ENCODE assay signal across 2 cellular contexts in genomic region chr7:12228024-12228423, GRCh38.
TF ChIP-seq lines count a peak whose summit lies in the region.

No MANE protein-coding gene starts in this region.

TF ChIP-seq in HepG2, 621 proteins besides CTCF, POLR2A, EP300 and RAD21:
- no peak for TF ChIP-seq FOXM1 (CRISPR knock-in tag; IDR thresholded peaks at IDR 0.05)
- TF ChIP-seq, protein P1, sequence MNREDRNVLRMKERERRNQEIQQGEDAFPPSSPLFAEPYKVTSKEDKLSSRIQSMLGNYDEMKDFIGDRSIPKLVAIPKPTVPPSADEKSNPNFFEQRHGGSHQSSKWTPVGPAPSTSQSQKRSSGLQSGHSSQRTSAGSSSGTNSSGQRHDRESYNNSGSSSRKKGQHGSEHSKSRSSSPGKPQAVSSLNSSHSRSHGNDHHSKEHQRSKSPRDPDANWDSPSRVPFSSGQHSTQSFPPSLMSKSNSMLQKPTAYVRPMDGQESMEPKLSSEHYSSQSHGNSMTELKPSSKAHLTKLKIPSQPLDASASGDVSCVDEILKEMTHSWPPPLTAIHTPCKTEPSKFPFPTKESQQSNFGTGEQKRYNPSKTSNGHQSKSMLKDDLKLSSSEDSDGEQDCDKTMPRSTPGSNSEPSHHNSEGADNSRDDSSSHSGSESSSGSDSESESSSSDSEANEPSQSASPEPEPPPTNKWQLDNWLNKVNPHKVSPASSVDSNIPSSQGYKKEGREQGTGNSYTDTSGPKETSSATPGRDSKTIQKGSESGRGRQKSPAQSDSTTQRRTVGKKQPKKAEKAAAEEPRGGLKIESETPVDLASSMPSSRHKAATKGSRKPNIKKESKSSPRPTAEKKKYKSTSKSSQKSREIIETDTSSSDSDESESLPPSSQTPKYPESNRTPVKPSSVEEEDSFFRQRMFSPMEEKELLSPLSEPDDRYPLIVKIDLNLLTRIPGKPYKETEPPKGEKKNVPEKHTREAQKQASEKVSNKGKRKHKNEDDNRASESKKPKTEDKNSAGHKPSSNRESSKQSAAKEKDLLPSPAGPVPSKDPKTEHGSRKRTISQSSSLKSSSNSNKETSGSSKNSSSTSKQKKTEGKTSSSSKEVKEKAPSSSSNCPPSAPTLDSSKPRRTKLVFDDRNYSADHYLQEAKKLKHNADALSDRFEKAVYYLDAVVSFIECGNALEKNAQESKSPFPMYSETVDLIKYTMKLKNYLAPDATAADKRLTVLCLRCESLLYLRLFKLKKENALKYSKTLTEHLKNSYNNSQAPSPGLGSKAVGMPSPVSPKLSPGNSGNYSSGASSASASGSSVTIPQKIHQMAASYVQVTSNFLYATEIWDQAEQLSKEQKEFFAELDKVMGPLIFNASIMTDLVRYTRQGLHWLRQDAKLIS (CRISPR knock-in tag; IDR thresholded peaks at IDR 0.05), result no peak
- TF ChIP-seq MAFK (conservative IDR thresholded peaks at IDR 0.05 in 1 of 2, IDR thresholded peaks at IDR 0.05 in 1 of 2; ENCODE audit: low read length in 2 of 2), result peak; percentile 78 to 91
- peak; percentile 79; the same call in 1 of the 2 replicates for TF ChIP-seq MAFF (IDR thresholded peaks at IDR 0.05; ENCODE audit: low read depth, low read length)
- no peak for TF ChIP-seq ATM (IDR thresholded peaks at IDR 0.05; ENCODE audit: borderline replicate concordance)

TF ChIP-seq in GM12878, 131 proteins besides CTCF, POLR2A, EP300 and RAD21:
- TF ChIP-seq NR2C2 (IDR thresholded peaks at IDR 0.05; ENCODE audit: borderline replicate concordance, control insufficient read depth, insufficient read length, low read depth), result no peak
- TF ChIP-seq, protein P2, sequence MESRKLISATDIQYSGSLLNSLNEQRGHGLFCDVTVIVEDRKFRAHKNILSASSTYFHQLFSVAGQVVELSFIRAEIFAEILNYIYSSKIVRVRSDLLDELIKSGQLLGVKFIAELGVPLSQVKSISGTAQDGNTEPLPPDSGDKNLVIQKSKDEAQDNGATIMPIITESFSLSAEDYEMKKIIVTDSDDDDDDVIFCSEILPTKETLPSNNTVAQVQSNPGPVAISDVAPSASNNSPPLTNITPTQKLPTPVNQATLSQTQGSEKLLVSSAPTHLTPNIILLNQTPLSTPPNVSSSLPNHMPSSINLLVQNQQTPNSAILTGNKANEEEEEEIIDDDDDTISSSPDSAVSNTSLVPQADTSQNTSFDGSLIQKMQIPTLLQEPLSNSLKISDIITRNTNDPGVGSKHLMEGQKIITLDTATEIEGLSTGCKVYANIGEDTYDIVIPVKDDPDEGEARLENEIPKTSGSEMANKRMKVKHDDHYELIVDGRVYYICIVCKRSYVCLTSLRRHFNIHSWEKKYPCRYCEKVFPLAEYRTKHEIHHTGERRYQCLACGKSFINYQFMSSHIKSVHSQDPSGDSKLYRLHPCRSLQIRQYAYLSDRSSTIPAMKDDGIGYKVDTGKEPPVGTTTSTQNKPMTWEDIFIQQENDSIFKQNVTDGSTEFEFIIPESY (IDR thresholded peaks at IDR 0.05), result no peak
- no peak for TF ChIP-seq IKZF1 (conservative IDR thresholded peaks at IDR 0.05)
- no peak for TF ChIP-seq ESRRA (IDR thresholded peaks at IDR 0.05; ENCODE audit: low read length)
- TF ChIP-seq HDAC2 (IDR thresholded peaks at IDR 0.05), result no peak
- no peak for TF ChIP-seq MEF2A (IDR thresholded peaks at IDR 0.05; ENCODE audit: insufficient read depth, low read depth, low read length)
